In the genomic region with DNA sequence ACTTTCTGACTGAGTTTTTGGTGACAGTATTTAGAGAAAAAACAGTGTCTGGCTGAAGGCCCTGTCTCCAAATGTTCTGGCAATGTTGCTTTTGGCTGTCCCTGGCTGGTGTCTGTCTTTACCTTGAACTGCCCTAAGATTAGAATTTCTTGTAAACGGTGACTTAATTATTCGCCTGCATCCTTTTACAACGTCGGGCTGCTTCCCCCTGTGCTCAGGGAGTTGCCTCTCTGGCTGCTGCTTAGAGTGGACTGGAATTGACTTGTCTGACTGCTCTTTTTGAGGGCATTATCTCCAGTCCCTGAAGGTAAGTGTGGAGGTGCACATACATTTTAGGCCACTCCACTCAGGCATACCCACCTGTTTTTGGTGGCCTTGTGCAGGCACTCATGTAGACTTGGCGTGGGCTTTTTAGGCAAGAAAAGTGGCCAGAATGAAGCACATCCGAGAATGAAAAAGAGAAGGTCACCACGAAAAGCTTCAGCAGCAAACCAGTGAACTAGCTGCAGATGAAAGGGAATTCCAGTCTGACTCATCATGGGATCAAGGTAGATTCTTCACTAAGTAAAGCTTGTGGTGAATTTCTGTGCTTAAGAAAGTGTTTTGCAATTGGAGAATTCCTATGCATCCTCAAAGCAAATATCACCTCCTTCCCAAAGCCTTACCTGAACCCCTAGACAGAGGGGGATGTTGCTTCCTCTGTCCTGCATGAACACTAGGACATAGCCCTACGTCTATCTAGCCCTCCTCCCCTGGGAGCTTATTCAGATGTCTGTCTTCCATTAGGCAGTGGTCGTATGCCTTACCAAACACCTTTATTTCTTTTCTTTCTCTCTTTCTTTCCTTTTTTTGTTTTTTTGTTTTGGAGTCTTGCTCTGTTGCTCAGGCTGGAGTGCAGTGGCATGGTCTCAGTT, we compare ENCODE assay signal across 11 cellular contexts.
DNase-seq lines count a peak whose midpoint lies in the region; ATAC-seq and TF ChIP-seq lines count a peak whose summit lies in the region.
"Had no signal": no experiment of that assay in that cellular context is flagged by ENCODE, and none has a peak within 500 bp of the region (broad histone marks: within the 10 kb centered on the region; RNA-seq: fewer than 3 reads in every experiment).

No MANE protein-coding gene starts in this region.

- ATAC-seq in Right ventricle myocardium superior (ENCODE audit: poor library complexity) (peak; percentile 39), aorta (ENCODE audit: low FRiP score) (peak; percentile 66), GM21526 (IDR thresholded peaks at IDR 0.05; ENCODE audit: low FRiP score, unreplicated experiment) (no peak)
- ATAC-seq: activated CD4-positive, CD25-positive, alpha-beta regulatory T cell treated with anti-CD3 and anti-CD28 coated beads, Interleukin-2, amount 50 U/mL, for 24 hours had no signal

- H3K4me1 ChIP-seq in right atrium auricular region (peaks cover 0 to 6% of the 10 kb centered on the region in 2 donors), aorta (ENCODE audit: control insufficient read depth in 1 of 2, insufficient read depth in 2 of 2, low read length in 2 of 2) (peaks cover 0 to 6% of the 10 kb centered on the region in 2 donors), vagina (peaks cover 13% of the 10 kb centered on the region)

- intact Hi-C loops in Right ventricle myocardium superior (cut with DNase I) (no loop called here), aorta (cut with DNase I) (loop anchor here in 1 of 2 donors (10.0 kb wide), 1 partner anchor 228 kb away; the partner anchor contains the start of gene TRIB2), vagina (cut with DNase I) (no loop called here)

- H3K36me3 ChIP-seq in right atrium auricular region (no peaks in the 10 kb centered on the region), aorta (ENCODE audit: control insufficient read depth in 1 of 2, insufficient read depth in 2 of 2, low read length in 1 of 2) (no peaks in the 10 kb centered on the region), vagina (no peaks in the 10 kb centered on the region)

- H3K27me3 ChIP-seq in right atrium auricular region, result no peaks in the 10 kb centered on the region
- no peaks in the 10 kb centered on the region for H3K27me3 ChIP-seq in aorta (ENCODE audit: control insufficient read depth in 1 of 2, insufficient read depth in 2 of 2, low read length in 1 of 2)
- no peaks in the 10 kb centered on the region for H3K27me3 ChIP-seq in vagina

- H3K27ac ChIP-seq in right atrium auricular region, result no peak overlapping the region
- H3K27ac ChIP-seq in aorta (ENCODE audit: low read depth in 1 of 2, low read length in 2 of 2), result peak overlapping the region in 1 of 2 donors; percentile 70
- no peak overlapping the region for H3K27ac ChIP-seq in vagina

- H3K9me3 ChIP-seq in right atrium auricular region, result no peaks in the 10 kb centered on the region
- no peaks in the 10 kb centered on the region for H3K9me3 ChIP-seq in aorta (ENCODE audit: control insufficient read depth, low read length)
- H3K9me3 ChIP-seq in vagina, result no peaks in the 10 kb centered on the region

- TF ChIP-seq CTCF in right atrium auricular region (IDR thresholded peaks at IDR 0.05) (no peak), epithelial cell of esophagus (IDR thresholded peaks at IDR 0.05; ENCODE audit: insufficient read depth, low read depth, low read length, missing control alignments) (no peak), vagina (IDR thresholded peaks at IDR 0.05) (no peak)

- H3K4me3 ChIP-seq in right atrium auricular region, result no peak overlapping the region
- no peak overlapping the region for H3K4me3 ChIP-seq in epithelial cell of esophagus (ENCODE audit: low read length)
- no peak overlapping the region for H3K4me3 ChIP-seq in aorta (ENCODE audit: low read length in 2 of 2)
- no peak overlapping the region for H3K4me3 ChIP-seq in vagina

- 34 to 38% methylated on average over 9 of the region's 9 CpGs for WGBS in aorta, 2 donors

- no peak for TF ChIP-seq POLR2A in vagina (IDR thresholded peaks at IDR 0.05)

- DNase-seq in Right ventricle myocardium superior (no peak), right atrium auricular region (ENCODE audit: low spot score) (no peak), HPDE6-E6E7 (ENCODE audit: extremely low spot score) (peak; percentile 56), epithelial cell of esophagus (ENCODE audit: low read depth) (peak; percentile 86), aorta (no peak), vagina (ENCODE audit: extremely low spot score in 2 of 2) (no peak)
- DNase-seq in activated CD4-positive, alpha-beta T cell treated with anti-CD3 and anti-CD28 coated beads, Interleukin-2, amount 50 U/mL, for 48 hours, result no peak
- DNase-seq: effector memory CD4-positive, alpha-beta T cell; NCI-H1694 treated with DMSO at 0.1 percent for 48 hours had no signal

Comparison
In these comparisons a context has a peak if more than half of its experiments do, and no peak if none do; other contexts are left out.
1. DNase-seq: peak in HPDE6-E6E7 (single experiment) and epithelial cell of esophagus (single experiment); none in Right ventricle myocardium superior (single experiment), right atrium auricular region (single experiment), aorta (0 of 2), vagina (0 of 2) and activated CD4-positive, alpha-beta T cell treated with anti-CD3 and anti-CD28 coated beads, Interleukin-2, amount 50 U/mL, for 48 hours (0 of 2).